Comparison of ENCODE assay signal across 14 cellular contexts in the genomic region with DNA sequence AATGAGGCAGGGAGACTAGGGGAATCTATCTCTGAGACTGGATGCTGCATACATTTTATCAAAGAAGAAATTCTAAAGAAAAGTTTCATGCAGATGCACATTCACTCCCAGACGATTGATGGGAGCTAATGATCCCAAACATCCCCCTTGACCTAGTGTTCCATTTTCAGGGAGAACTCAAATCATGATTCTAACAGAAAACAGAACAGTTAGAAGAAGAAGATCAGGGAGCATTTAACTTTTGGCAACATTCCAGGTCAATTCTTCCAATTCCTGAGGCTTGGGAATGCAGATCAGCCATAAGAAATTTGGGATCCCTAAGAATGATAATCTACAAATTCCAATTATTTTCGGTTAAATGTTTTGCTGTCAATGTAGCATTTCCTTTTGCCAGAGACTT.
DNase-seq lines count a peak whose midpoint lies in the region; ATAC-seq and TF ChIP-seq lines count a peak whose summit lies in the region.
"Had no signal": no experiment of that assay in that cellular context is flagged by ENCODE, and none has a peak within 500 bp of the region (broad histone marks: within the 10 kb centered on the region; RNA-seq: fewer than 3 reads in every experiment).

No MANE protein-coding gene starts in this region.

- H3K27ac Mint-ChIP-seq in T-helper 2 cell treated with Interferon-gamma antibody and Interleukin-4, amounts not matched to agents 5 μg/mL and 100 μg/mL, for 36 hours, result no peak overlapping the region
- H3K27ac Mint-ChIP-seq: CD4-positive, CD25-positive, alpha-beta regulatory T cell had no signal

- TF ChIP-seq POLR2A in sigmoid colon (IDR thresholded peaks at IDR 0.05), result no peak

- H3K9me2 ChIP-seq in GM23248 (ENCODE audit: insufficient read depth), result no peaks in the 10 kb centered on the region

- H4K20me1 ChIP-seq in GM23248 (ENCODE audit: insufficient read depth), result no peaks in the 10 kb centered on the region
- H4K20me1 ChIP-seq: BLaER1 treated with 17β-estradiol and CSF1 and Interleukin-3, amounts not matched to agents 10 nM and 100 nM had no signal

- no peak overlapping the region for H3K4me3 Mint-ChIP-seq in T-helper 2 cell treated with Interferon-gamma antibody and Interleukin-4, amounts not matched to agents 5 μg/mL and 100 μg/mL, for 36 hours
- H3K4me3 Mint-ChIP-seq: CD4-positive, CD25-positive, alpha-beta regulatory T cell had no signal

- in situ Hi-C loops in GM23248 (cut with MboI), result no loop called here

- H3K36me3 Mint-ChIP-seq in T-helper 2 cell treated with Interferon-gamma antibody and Interleukin-4, amounts not matched to agents 5 μg/mL and 100 μg/mL, for 36 hours (ENCODE audit: low read depth), result no peaks in the 10 kb centered on the region
- H3K36me3 Mint-ChIP-seq: CD4-positive, CD25-positive, alpha-beta regulatory T cell had no signal

- H3K27me3 ChIP-seq in GM23248 (replicated peaks; ENCODE audit: insufficient read depth), result no peaks in the 10 kb centered on the region
- H3K27me3 ChIP-seq in adipocyte (replicated peaks; ENCODE audit: control insufficient read depth, insufficient read depth, low read length), result no peaks in the 10 kb centered on the region
- no peaks in the 10 kb centered on the region for H3K27me3 ChIP-seq in iPS-20b (ENCODE audit: insufficient read depth, low read length)
- H3K27me3 ChIP-seq in sigmoid colon, result no peaks in the 10 kb centered on the region
- H3K27me3 ChIP-seq: BLaER1 treated with 17β-estradiol and CSF1 and Interleukin-3, amounts not matched to agents 10 nM and 100 nM had no signal

- H3K27ac ChIP-seq in GM23248, result no peak overlapping the region
- H3K27ac ChIP-seq in iPS-20b (ENCODE audit: low read length), result peak overlapping the region; percentile 47
- no peak overlapping the region for H3K27ac ChIP-seq in sigmoid colon
- H3K27ac ChIP-seq: A549; BLaER1 treated with 17β-estradiol and CSF1 and Interleukin-3, amounts not matched to agents 10 nM and 100 nM had no signal

- peaks cover 9% of the 10 kb centered on the region for H3K9me3 Mint-ChIP-seq in T-helper 2 cell treated with Interferon-gamma antibody and Interleukin-4, amounts not matched to agents 5 μg/mL and 100 μg/mL, for 36 hours

- no peak for TF ChIP-seq EP300 in sigmoid colon (IDR thresholded peaks at IDR 0.05)

- H3K4me1 Mint-ChIP-seq in T-helper 2 cell treated with Interferon-gamma antibody and Interleukin-4, amounts not matched to agents 5 μg/mL and 100 μg/mL, for 36 hours (ENCODE audit: low read depth), result no peaks in the 10 kb centered on the region
- H3K4me1 Mint-ChIP-seq: CD4-positive, CD25-positive, alpha-beta regulatory T cell had no signal

- no peak overlapping the region for H2AFZ ChIP-seq in GM23248

- H3F3A ChIP-seq in GM23248 (ENCODE audit: insufficient read depth), result no peaks in the 10 kb centered on the region

- intact Hi-C loops in sigmoid colon (cut with DNase I), result no loop called here

- no peaks in the 10 kb centered on the region for H3K4me1 ChIP-seq in GM23248 (ENCODE audit: insufficient read depth)
- peaks cover 7% of the 10 kb centered on the region for H3K4me1 ChIP-seq in adipocyte (ENCODE audit: control insufficient read depth, insufficient read depth, low read length)
- H3K4me1 ChIP-seq in iPS-20b (ENCODE audit: insufficient read depth, low read length), result peaks cover 22% of the 10 kb centered on the region
- H3K4me1 ChIP-seq in sigmoid colon, result no peaks in the 10 kb centered on the region
- H3K4me1 ChIP-seq: A549 had no signal

- no peaks in the 10 kb centered on the region for H3K9me3 ChIP-seq in GM23248 (ENCODE audit: low read depth)
- peaks cover 14% of the 10 kb centered on the region for H3K9me3 ChIP-seq in adipocyte (ENCODE audit: control insufficient read depth, low read length)
- peaks cover 11% of the 10 kb centered on the region for H3K9me3 ChIP-seq in iPS-20b (ENCODE audit: insufficient read depth, low read depth, low read length)
- H3K9me3 ChIP-seq in sigmoid colon, result no peaks in the 10 kb centered on the region

- H3K79me2 ChIP-seq in GM23248 (ENCODE audit: insufficient read depth), result no peaks in the 10 kb centered on the region

- H3K4me3 ChIP-seq in GM23248 (no peak overlapping the region), adipocyte (ENCODE audit: low read length) (no peak overlapping the region), iPS-20b (ENCODE audit: low read length) (no peak overlapping the region), sigmoid colon (no peak overlapping the region)
- H3K4me3 ChIP-seq: A549; BLaER1 treated with 17β-estradiol and CSF1 and Interleukin-3, amounts not matched to agents 10 nM and 100 nM; GM12878 had no signal

- no peak for TF ChIP-seq CTCF in sigmoid colon (IDR thresholded peaks at IDR 0.05)

- 30 to 33% methylated on average over 2 of the region's 2 CpGs for WGBS in GM23248 (ENCODE audit: low coverage in 1 of 2, low lambda C conversion rate in 2 of 2, missing lambda C conversion rate in 2 of 2), 2 experiments
- 81% methylated on average over 2 of the region's 2 CpGs for WGBS in sigmoid colon, 2 donors

- no peak overlapping the region for H3K4me2 ChIP-seq in GM23248 (ENCODE audit: unreplicated experiment)
- H3K4me2 ChIP-seq: A549; BLaER1 treated with 17β-estradiol and CSF1 and Interleukin-3, amounts not matched to agents 10 nM and 100 nM had no signal

- H3K36me3 ChIP-seq in GM23248 (ENCODE audit: low read depth) (no peaks in the 10 kb centered on the region), adipocyte (ENCODE audit: control insufficient read depth, insufficient read depth, low read length, severe bottlenecking) (no peaks in the 10 kb centered on the region), iPS-20b (ENCODE audit: insufficient read depth, low read depth, low read length) (no peaks in the 10 kb centered on the region), sigmoid colon (no peaks in the 10 kb centered on the region)
- H3K36me3 ChIP-seq: BLaER1 treated with 17β-estradiol and CSF1 and Interleukin-3, amounts not matched to agents 10 nM and 100 nM had no signal

- H3K27me3 Mint-ChIP-seq in T-helper 2 cell treated with Interferon-gamma antibody and Interleukin-4, amounts not matched to agents 5 μg/mL and 100 μg/mL, for 36 hours (ENCODE audit: low read depth), result peaks cover 2% of the 10 kb centered on the region

- DNase-seq in EH (ENCODE audit: low read depth), result peak; percentile 46
- DNase-seq in GM23248, result peak; percentile 5
- DNase-seq in adipocyte (ENCODE audit: low read depth), result peak; percentile 19
- DNase-seq in sigmoid colon, result no peak
- no peak for DNase-seq in AML-193 (lab: John Stamatoyannopoulos, UW)
- no peak for DNase-seq in T-helper 2 cell treated with Interferon-gamma antibody and Interleukin-4, amounts not matched to agents 5 μg/mL and 100 μg/mL, for 36 hours (ENCODE audit: low spot score)
- DNase-seq: CD4-positive, CD25-positive, alpha-beta regulatory T cell; DMS53 had no signal

- ATAC-seq in HG02571 (IDR thresholded peaks at IDR 0.05; ENCODE audit: unreplicated experiment), result no peak
- ATAC-seq: A549, GM12878, HCT116 had no signal

- H3K9ac ChIP-seq in GM23248 (no peak overlapping the region), adipocyte (ENCODE audit: low read length) (no peak overlapping the region), iPS-20b (ENCODE audit: low read depth, low read length) (peak overlapping the region; percentile 52; the same call in 1 of the 2 replicates)
- H3K9ac ChIP-seq: BLaER1 treated with 17β-estradiol and CSF1 and Interleukin-3, amounts not matched to agents 10 nM and 100 nM had no signal

Comparison
In these comparisons a context has a peak if more than half of its experiments do, and no peak if none do; other contexts are left out.
1. DNase-seq: peak in EH (single experiment), GM23248 (single experiment) and adipocyte (single experiment); none in sigmoid colon (single experiment), AML-193 (0 of 2) and T-helper 2 cell treated with Interferon-gamma antibody and Interleukin-4, amounts not matched to agents 5 μg/mL and 100 μg/mL, for 36 hours (single experiment).